Comparison of ENCODE assay signal across 2 cellular contexts in the genomic region with DNA sequence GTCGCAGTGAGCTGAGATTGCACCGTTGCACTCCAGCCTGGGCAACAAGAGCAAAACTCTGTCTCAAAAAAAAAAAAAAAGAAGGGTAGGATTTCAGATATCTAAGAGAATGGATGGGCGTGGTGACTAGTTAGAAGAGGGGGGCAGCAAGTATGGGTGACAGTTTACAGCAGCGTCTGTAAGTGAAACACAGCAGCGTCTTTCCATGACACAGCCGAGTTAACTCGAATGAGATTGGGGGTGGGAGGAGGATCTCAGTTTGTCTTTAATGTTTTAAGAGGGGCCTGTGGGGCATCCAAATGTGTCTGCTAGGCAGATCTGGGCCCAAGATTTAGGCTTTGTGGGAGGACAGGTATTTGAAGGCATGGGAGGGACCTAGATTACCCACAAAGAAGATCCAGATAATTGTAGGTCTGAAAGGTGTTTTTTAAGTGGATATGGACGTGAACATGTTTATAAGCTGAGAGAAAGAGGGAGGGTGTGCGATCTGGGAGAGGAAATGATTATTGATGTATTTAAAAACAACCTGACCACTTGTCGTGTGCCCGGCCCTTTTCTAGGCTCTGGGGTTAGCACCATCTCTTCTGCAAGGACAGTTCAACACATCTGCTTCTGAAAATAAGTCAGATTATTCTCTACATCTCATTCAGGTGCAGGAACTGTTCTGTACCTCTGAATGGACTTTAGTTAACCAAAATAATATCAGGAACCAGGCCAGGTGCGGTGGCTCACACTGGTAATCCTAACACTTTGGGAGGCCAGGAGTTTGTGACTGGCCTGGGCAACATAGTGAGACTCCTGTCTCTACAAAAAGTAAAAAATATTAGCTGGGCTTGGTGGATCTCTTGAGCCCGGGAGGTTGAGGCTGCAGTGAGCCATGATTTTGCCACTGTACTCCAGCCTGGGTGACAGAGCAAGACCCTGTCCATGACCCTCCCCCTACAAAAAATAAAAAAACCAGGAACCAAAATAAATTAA.
TF ChIP-seq lines count a peak whose summit lies in the region.

No MANE protein-coding gene starts in this region.

TF ChIP-seq in GM12878, 131 proteins besides CTCF, POLR2A, EP300 and RAD21 (continues in another document):
- TF ChIP-seq BCL11A (IDR thresholded peaks at IDR 0.05; ENCODE audit: low read depth, low read length): no peak
- TF ChIP-seq SREBF2 (IDR thresholded peaks at IDR 0.05; ENCODE audit: low read length): no peak
- TF ChIP-seq, protein P1, sequence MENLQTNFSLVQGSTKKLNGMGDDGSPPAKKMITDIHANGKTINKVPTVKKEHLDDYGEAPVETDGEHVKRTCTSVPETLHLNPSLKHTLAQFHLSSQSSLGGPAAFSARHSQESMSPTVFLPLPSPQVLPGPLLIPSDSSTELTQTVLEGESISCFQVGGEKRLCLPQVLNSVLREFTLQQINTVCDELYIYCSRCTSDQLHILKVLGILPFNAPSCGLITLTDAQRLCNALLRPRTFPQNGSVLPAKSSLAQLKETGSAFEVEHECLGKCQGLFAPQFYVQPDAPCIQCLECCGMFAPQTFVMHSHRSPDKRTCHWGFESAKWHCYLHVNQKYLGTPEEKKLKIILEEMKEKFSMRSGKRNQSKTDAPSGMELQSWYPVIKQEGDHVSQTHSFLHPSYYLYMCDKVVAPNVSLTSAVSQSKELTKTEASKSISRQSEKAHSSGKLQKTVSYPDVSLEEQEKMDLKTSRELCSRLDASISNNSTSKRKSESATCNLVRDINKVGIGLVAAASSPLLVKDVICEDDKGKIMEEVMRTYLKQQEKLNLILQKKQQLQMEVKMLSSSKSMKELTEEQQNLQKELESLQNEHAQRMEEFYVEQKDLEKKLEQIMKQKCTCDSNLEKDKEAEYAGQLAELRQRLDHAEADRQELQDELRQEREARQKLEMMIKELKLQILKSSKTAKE (IDR thresholded peaks at IDR 0.05; ENCODE audit: low read depth, poor library complexity, severe bottlenecking): no peak
- no peak for TF ChIP-seq MXI1 (IDR thresholded peaks at IDR 0.05; ENCODE audit: low read depth, low read length)
- TF ChIP-seq SREBF1 (IDR thresholded peaks at IDR 0.05; ENCODE audit: low read length): no peak
- no peak for TF ChIP-seq KDM1A (IDR thresholded peaks at IDR 0.05; ENCODE audit: borderline replicate concordance)
- no peak for TF ChIP-seq TBL1XR1 (IDR thresholded peaks at IDR 0.05; ENCODE audit: low read depth, low read length)
- TF ChIP-seq, protein P2, sequence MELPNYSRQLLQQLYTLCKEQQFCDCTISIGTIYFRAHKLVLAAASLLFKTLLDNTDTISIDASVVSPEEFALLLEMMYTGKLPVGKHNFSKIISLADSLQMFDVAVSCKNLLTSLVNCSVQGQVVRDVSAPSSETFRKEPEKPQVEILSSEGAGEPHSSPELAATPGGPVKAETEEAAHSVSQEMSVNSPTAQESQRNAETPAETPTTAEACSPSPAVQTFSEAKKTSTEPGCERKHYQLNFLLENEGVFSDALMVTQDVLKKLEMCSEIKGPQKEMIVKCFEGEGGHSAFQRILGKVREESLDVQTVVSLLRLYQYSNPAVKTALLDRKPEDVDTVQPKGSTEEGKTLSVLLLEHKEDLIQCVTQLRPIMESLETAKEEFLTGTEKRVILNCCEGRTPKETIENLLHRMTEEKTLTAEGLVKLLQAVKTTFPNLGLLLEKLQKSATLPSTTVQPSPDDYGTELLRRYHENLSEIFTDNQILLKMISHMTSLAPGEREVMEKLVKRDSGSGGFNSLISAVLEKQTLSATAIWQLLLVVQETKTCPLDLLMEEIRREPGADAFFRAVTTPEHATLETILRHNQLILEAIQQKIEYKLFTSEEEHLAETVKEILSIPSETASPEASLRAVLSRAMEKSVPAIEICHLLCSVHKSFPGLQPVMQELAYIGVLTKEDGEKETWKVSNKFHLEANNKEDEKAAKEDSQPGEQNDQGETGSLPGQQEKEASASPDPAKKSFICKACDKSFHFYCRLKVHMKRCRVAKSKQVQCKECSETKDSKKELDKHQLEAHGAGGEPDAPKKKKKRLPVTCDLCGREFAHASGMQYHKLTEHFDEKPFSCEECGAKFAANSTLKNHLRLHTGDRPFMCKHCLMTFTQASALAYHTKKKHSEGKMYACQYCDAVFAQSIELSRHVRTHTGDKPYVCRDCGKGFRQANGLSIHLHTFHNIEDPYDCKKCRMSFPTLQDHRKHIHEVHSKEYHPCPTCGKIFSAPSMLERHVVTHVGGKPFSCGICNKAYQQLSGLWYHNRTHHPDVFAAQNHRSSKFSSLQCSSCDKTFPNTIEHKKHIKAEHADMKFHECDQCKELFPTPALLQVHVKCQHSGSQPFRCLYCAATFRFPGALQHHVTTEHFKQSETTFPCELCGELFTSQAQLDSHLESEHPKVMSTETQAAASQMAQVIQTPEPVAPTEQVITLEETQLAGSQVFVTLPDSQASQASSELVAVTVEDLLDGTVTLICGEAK (IDR thresholded peaks at IDR 0.05; ENCODE audit: borderline replicate concordance): no peak
- TF ChIP-seq HDAC2 (IDR thresholded peaks at IDR 0.05): no peak
- no peak for TF ChIP-seq POLR2AphosphoS5 (IDR thresholded peaks at IDR 0.05; ENCODE audit: low read length)
- no peak for TF ChIP-seq BHLHE40 (IDR thresholded peaks at IDR 0.05; ENCODE audit: borderline replicate concordance in 1 of 2, low read depth in 2 of 2, low read length in 1 of 2)
- no peak for TF ChIP-seq USF2 (IDR thresholded peaks at IDR 0.05; ENCODE audit: borderline replicate concordance, low read depth, low read length)
- TF ChIP-seq, protein P3, sequence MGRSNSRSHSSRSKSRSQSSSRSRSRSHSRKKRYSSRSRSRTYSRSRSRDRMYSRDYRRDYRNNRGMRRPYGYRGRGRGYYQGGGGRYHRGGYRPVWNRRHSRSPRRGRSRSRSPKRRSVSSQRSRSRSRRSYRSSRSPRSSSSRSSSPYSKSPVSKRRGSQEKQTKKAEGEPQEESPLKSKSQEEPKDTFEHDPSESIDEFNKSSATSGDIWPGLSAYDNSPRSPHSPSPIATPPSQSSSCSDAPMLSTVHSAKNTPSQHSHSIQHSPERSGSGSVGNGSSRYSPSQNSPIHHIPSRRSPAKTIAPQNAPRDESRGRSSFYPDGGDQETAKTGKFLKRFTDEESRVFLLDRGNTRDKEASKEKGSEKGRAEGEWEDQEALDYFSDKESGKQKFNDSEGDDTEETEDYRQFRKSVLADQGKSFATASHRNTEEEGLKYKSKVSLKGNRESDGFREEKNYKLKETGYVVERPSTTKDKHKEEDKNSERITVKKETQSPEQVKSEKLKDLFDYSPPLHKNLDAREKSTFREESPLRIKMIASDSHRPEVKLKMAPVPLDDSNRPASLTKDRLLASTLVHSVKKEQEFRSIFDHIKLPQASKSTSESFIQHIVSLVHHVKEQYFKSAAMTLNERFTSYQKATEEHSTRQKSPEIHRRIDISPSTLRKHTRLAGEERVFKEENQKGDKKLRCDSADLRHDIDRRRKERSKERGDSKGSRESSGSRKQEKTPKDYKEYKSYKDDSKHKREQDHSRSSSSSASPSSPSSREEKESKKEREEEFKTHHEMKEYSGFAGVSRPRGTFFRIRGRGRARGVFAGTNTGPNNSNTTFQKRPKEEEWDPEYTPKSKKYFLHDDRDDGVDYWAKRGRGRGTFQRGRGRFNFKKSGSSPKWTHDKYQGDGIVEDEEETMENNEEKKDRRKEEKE (IDR thresholded peaks at IDR 0.05): no peak
- no peak for TF ChIP-seq CREB1 (IDR thresholded peaks at IDR 0.05; ENCODE audit: low read depth)

TF ChIP-seq in GM12891, 5 proteins besides CTCF, POLR2A, EP300 and RAD21:
- TF ChIP-seq PAX5 (IDR thresholded peaks at IDR 0.05; ENCODE audit: insufficient read depth, low read length, severe bottlenecking) (no peak), TAF1 (IDR thresholded peaks at IDR 0.05; ENCODE audit: low read depth, low read length) (no peak)
